Comparison of ENCODE assay signal across 17 cellular contexts in genomic region chr2:198042189-198042588, GRCh38.
A peak's percentile ranks its signal among the peaks of the same experiment; 100 is the strongest.
DNase-seq lines count a peak whose midpoint lies in the region; ATAC-seq and TF ChIP-seq lines count a peak whose summit lies in the region.
"Had no signal": no experiment of that assay in that cellular context is flagged by ENCODE, and none has a peak within 500 bp of the region (broad histone marks: within the 10 kb centered on the region; RNA-seq: fewer than 3 reads in every experiment).

No MANE protein-coding gene starts in this region.

- H3K9me3 ChIP-seq in MM.1S (replicated peaks; ENCODE audit: insufficient read depth, low read length) (no peaks in the 10 kb centered on the region), right atrium auricular region (no peaks in the 10 kb centered on the region)
- H3K9me3 ChIP-seq: heart left ventricle, neutrophil had no signal

- no peaks in the 10 kb centered on the region for H3K27me3 ChIP-seq in MM.1S (replicated peaks; ENCODE audit: insufficient read depth, low read length)
- no peaks in the 10 kb centered on the region for H3K27me3 ChIP-seq in right atrium auricular region
- H3K27me3 ChIP-seq: heart left ventricle, neutrophil had no signal

- H4K20me1 ChIP-seq in MM.1S (ENCODE audit: insufficient read depth, low read length) = no peaks in the 10 kb centered on the region

- no peaks in the 10 kb centered on the region for H3K79me2 ChIP-seq in MM.1S (ENCODE audit: low read length)

- H3K9ac ChIP-seq in MM.1S (ENCODE audit: low read length) = no peak overlapping the region

- H3K27ac ChIP-seq in MM.1S (ENCODE audit: low read length) (no peak overlapping the region), right atrium auricular region (no peak overlapping the region)
- H3K27ac ChIP-seq: cardiac muscle cell, epithelial cell of prostate, heart left ventricle, neutrophil had no signal

- H2AFZ ChIP-seq in MM.1S (ENCODE audit: low read length) = no peak overlapping the region

- no peaks in the 10 kb centered on the region for H3K9me2 ChIP-seq in MM.1S (replicated peaks; ENCODE audit: insufficient read depth, low read length)

- no peak overlapping the region for H3K4me2 ChIP-seq in MM.1S (ENCODE audit: low read depth, low read length)

- no peaks in the 10 kb centered on the region for H3K36me3 ChIP-seq in MM.1S (replicated peaks; ENCODE audit: insufficient read depth, low read length)
- no peaks in the 10 kb centered on the region for H3K36me3 ChIP-seq in right atrium auricular region
- H3K36me3 ChIP-seq: cardiac muscle cell, heart left ventricle, neutrophil had no signal

- no peak for TF ChIP-seq CTCF in MM.1S (IDR thresholded peaks at IDR 0.05; ENCODE audit: low read length)
- no peak for TF ChIP-seq CTCF in right atrium auricular region (IDR thresholded peaks at IDR 0.05)

- peak; percentile 21 for DNase-seq in MM.1S
- no peak for DNase-seq in NK-92 (lab: John Stamatoyannopoulos, UW; ENCODE audit: unreplicated experiment)
- no peak for DNase-seq in D341Med (ENCODE audit: low spot score)
- DNase-seq in NCI-H1436 (lab: John Stamatoyannopoulos, UW) = no peak
- DNase-seq in right atrium auricular region (ENCODE audit: low spot score) = no peak
- DNase-seq: activated CD4-positive, alpha-beta T cell treated with anti-CD3 and anti-CD28 coated beads, Interleukin-2, amount 10 ng/mL, durations not matched to agents 24 days and 14 days; activated naive CD4-positive, alpha-beta T cell; heart left ventricle; left ventricle myocardium superior; PC-3; stimulated activated CD4-positive, alpha-beta T cell treated with anti-CD3 and anti-CD28 coated beads, Interleukin-15, amount 100 ng/mL, for 24 hours had no signal

- H3F3A ChIP-seq in MM.1S (ENCODE audit: insufficient read depth, low read length) = no peaks in the 10 kb centered on the region

- peaks cover 5% of the 10 kb centered on the region for H3K4me1 ChIP-seq in MM.1S (ENCODE audit: low read length)
- H3K4me1 ChIP-seq in right atrium auricular region = no peaks in the 10 kb centered on the region

- H3K4me3 ChIP-seq in MM.1S (ENCODE audit: low read length) = no peak overlapping the region
- no peak overlapping the region for H3K4me3 ChIP-seq in right atrium auricular region
- H3K4me3 ChIP-seq: cardiac muscle cell, heart left ventricle had no signal

- peak; percentile 93 for ATAC-seq in GM18498 (IDR thresholded peaks at IDR 0.05; ENCODE audit: unreplicated experiment)
- ATAC-seq in GM19351 (IDR thresholded peaks at IDR 0.05; ENCODE audit: unreplicated experiment) = peak; percentile 82
- ATAC-seq in HG02763 (IDR thresholded peaks at IDR 0.05; ENCODE audit: unreplicated experiment) = peak; percentile 88
- ATAC-seq: heart left ventricle, left ventricle myocardium superior, PC-3 had no signal
